8 cellular contexts compared by ENCODE assay signal in genomic region chr17:69235338-69236058, GRCh38. TPM values are rescaled to one million over a fixed set of nuclear protein-coding genes. Genes with fewer than 3 reads are reported as not detected.
A peak's percentile ranks its signal among the peaks of the same experiment; 100 is the strongest.
DNase-seq lines count a peak whose midpoint lies in the region; ATAC-seq, FAIRE-seq and TF ChIP-seq lines count a peak whose summit lies in the region.

No MANE protein-coding gene starts in this region.

- TF ChIP-seq CTCF in AG09309 (IDR thresholded peaks at IDR 0.05; ENCODE audit: control insufficient read depth, insufficient read depth, low read depth, low read length, missing control alignments) (peak; percentile 84), WI38 (IDR thresholded peaks at IDR 0.05; ENCODE audit: low read depth, low read length) (peak; percentile 57), bronchial epithelial cell (IDR thresholded peaks at IDR 0.05; ENCODE audit: insufficient read depth, low read length, severe bottlenecking) (peak; percentile 85)

- no peaks in the 10 kb centered on the region for H3K36me3 ChIP-seq in bronchial epithelial cell (ENCODE audit: control insufficient read depth, insufficient read depth, low read length)

- ATAC-seq in GM19023 (IDR thresholded peaks at IDR 0.05; ENCODE audit: unreplicated experiment) (peak; percentile 92), HG03159 (IDR thresholded peaks at IDR 0.05; ENCODE audit: unreplicated experiment) (peak; percentile 97)

- H3K4me3 ChIP-seq in AG09309 (ENCODE audit: control insufficient read depth, low read depth, low read length) (no peak overlapping the region), WI38 (ENCODE audit: low read depth, low read length) (no peak overlapping the region), bronchial epithelial cell (ENCODE audit: low read depth, low read length) (no peak overlapping the region)

- no peak for FAIRE-seq in bronchial epithelial cell (lab: Jason Lieb, UNC)

- no peaks in the 10 kb centered on the region for H3K27me3 ChIP-seq in bronchial epithelial cell (ENCODE audit: control insufficient read depth, insufficient read depth, low read length)

- DNase-seq in AG09309 (ENCODE audit: low read depth) (peak; percentile 39), NCI-H2227 (lab: John Stamatoyannopoulos, UW; ENCODE audit: unreplicated experiment) (peak; percentile 49), bronchial epithelial cell (ENCODE audit: low read depth) (peak; percentile 62), islet precursor cell (peak; percentile 94)
- DNase-seq in stimulated activated CD4-positive, alpha-beta T cell treated with anti-CD3 and anti-CD28 coated beads, Interleukin-1b, Interleukin-23, amount 100 ng/mL, for 48 hours, result peak; percentile 68

RNA-seq across cellular contexts. Expression of gene ABCA10, which starts 6.9 kb away (rescaled TPM):
- total RNA-seq in bronchial epithelial cell, result 0.79 and 1.3 TPM in 2 replicates

Comparison
In these comparisons a context has a peak if more than half of its experiments do, and no peak if none do; other contexts are left out.
1. DNase-seq: peak in every context shown above with its lines; median percentile 94 in islet precursor cell; 68 in stimulated activated CD4-positive, alpha-beta T cell treated with anti-CD3 and anti-CD28 coated beads, Interleukin-1b, Interleukin-23, amount 100 ng/mL, for 48 hours; 62 in bronchial epithelial cell; 49 in NCI-H2227; 39 in AG09309.